ENCODE assay signal across 8 cellular contexts in genomic region chr5:119435436-119436132, GRCh38. TPM values are rescaled to one million over a fixed set of nuclear protein-coding genes. Genes with fewer than 3 reads are reported as not detected.
DNase-seq lines count a peak whose midpoint lies in the region; ATAC-seq lines count a peak whose summit lies in the region.

No MANE protein-coding gene starts in this region.

- no peak overlapping the region for H3K4me3 Mint-ChIP-seq in activated T-helper 1 cell treated with anti-CD3 and anti-CD28 coated beads, Interleukin-12 subunit alpha, Interleukin-12 subunit beta, Interleukin-2, Interleukin-4 antibody, amounts not matched to agents 30 ng/mL and 10 ng/mL and 1 ng/mL, durations not matched to agents 14 hours and 24 hours and 36 hours

- intact Hi-C loops in activated T-helper 1 cell treated with anti-CD3 and anti-CD28 coated beads, Interleukin-12 subunit alpha, Interleukin-12 subunit beta, Interleukin-2, Interleukin-4 antibody, amounts not matched to agents 30 ng/mL and 10 ng/mL and 1 ng/mL, durations not matched to agents 14 hours and 24 hours and 36 hours (cut with micrococcal nuclease) = loop anchor here (1.0 to 2.0 kb wide), 3 partner anchors 23 to 447 kb away; partner anchors contain the start of gene DTWD2
- intact Hi-C loops in sciatic nerve (cut with DNase I) = no loop called here

- no peak overlapping the region for H3K27ac Mint-ChIP-seq in activated T-helper 1 cell treated with anti-CD3 and anti-CD28 coated beads, Interleukin-12 subunit alpha, Interleukin-12 subunit beta, Interleukin-2, Interleukin-4 antibody, amounts not matched to agents 30 ng/mL and 10 ng/mL and 1 ng/mL, durations not matched to agents 14 hours and 24 hours and 36 hours

- peaks cover 3% of the 10 kb centered on the region for H3K9me3 Mint-ChIP-seq in activated T-helper 1 cell treated with anti-CD3 and anti-CD28 coated beads, Interleukin-12 subunit alpha, Interleukin-12 subunit beta, Interleukin-2, Interleukin-4 antibody, amounts not matched to agents 30 ng/mL and 10 ng/mL and 1 ng/mL, durations not matched to agents 14 hours and 24 hours and 36 hours

- peaks cover 12% of the 10 kb centered on the region for H3K27me3 Mint-ChIP-seq in activated T-helper 1 cell treated with anti-CD3 and anti-CD28 coated beads, Interleukin-12 subunit alpha, Interleukin-12 subunit beta, Interleukin-2, Interleukin-4 antibody, amounts not matched to agents 30 ng/mL and 10 ng/mL and 1 ng/mL, durations not matched to agents 14 hours and 24 hours and 36 hours (ENCODE audit: insufficient read depth)

- DNase-seq in NCI-H82 (lab: John Stamatoyannopoulos, UW) = peak; percentile 64
- DNase-seq in NCI-H82 treated with DMSO at 0.1 percent for 48 hours (lab: John Stamatoyannopoulos, UW; ENCODE audit: unreplicated experiment) = no peak
- peak; percentile 48 for DNase-seq in OCI-M1 (lab: John Stamatoyannopoulos, UW)
- peak; percentile 43 for DNase-seq in activated T-helper 1 cell treated with anti-CD3 and anti-CD28 coated beads, Interleukin-12 subunit alpha, Interleukin-12 subunit beta, Interleukin-2, Interleukin-4 antibody, amounts not matched to agents 30 ng/mL and 10 ng/mL and 1 ng/mL, durations not matched to agents 14 hours and 24 hours and 36 hours (ENCODE audit: low spot score)
- peak; percentile 15 for DNase-seq in globus pallidus (ENCODE audit: low spot score)
- peak; percentile 72 for DNase-seq in sciatic nerve (ENCODE audit: low spot score)
- no peak for DNase-seq in NCI-H226

- peaks cover 26% of the 10 kb centered on the region for H3K4me1 Mint-ChIP-seq in activated T-helper 1 cell treated with anti-CD3 and anti-CD28 coated beads, Interleukin-12 subunit alpha, Interleukin-12 subunit beta, Interleukin-2, Interleukin-4 antibody, amounts not matched to agents 30 ng/mL and 10 ng/mL and 1 ng/mL, durations not matched to agents 14 hours and 24 hours and 36 hours (ENCODE audit: low read depth)

- no peaks in the 10 kb centered on the region for H3K36me3 Mint-ChIP-seq in activated T-helper 1 cell treated with anti-CD3 and anti-CD28 coated beads, Interleukin-12 subunit alpha, Interleukin-12 subunit beta, Interleukin-2, Interleukin-4 antibody, amounts not matched to agents 30 ng/mL and 10 ng/mL and 1 ng/mL, durations not matched to agents 14 hours and 24 hours and 36 hours (ENCODE audit: low read depth)

- peak; percentile 64 for ATAC-seq in HG02970 (IDR thresholded peaks at IDR 0.05; ENCODE audit: low FRiP score, unreplicated experiment)
- no peak for ATAC-seq in sciatic nerve

RNA-seq across cellular contexts. Expression of gene HSD17B4, which starts 16.7 kb away (rescaled TPM):
- 65.6 and 78.2 TPM in 2 replicates for total RNA-seq in activated T-helper 1 cell treated with anti-CD3 and anti-CD28 coated beads, Interleukin-12 subunit alpha, Interleukin-12 subunit beta, Interleukin-2, Interleukin-4 antibody, amounts not matched to agents 30 ng/mL and 10 ng/mL and 1 ng/mL, durations not matched to agents 14 hours and 24 hours and 36 hours
- 182 TPM for total RNA-seq in sciatic nerve

Comparison
In these comparisons a context has a peak if more than half of its experiments do, and no peak if none do; other contexts are left out.
1. DNase-seq: peak in NCI-H82 (single experiment), OCI-M1 (single experiment), activated T-helper 1 cell treated with anti-CD3 and anti-CD28 coated beads, Interleukin-12 subunit alpha, Interleukin-12 subunit beta, Interleukin-2, Interleukin-4 antibody, amounts not matched to agents 30 ng/mL and 10 ng/mL and 1 ng/mL, durations not matched to agents 14 hours and 24 hours and 36 hours (single experiment), globus pallidus (single experiment) and sciatic nerve (single experiment); none in NCI-H82 treated with DMSO at 0.1 percent for 48 hours (single experiment) and NCI-H226 (single experiment).